ENCODE assay signal across 9 cellular contexts in the genomic region with DNA sequence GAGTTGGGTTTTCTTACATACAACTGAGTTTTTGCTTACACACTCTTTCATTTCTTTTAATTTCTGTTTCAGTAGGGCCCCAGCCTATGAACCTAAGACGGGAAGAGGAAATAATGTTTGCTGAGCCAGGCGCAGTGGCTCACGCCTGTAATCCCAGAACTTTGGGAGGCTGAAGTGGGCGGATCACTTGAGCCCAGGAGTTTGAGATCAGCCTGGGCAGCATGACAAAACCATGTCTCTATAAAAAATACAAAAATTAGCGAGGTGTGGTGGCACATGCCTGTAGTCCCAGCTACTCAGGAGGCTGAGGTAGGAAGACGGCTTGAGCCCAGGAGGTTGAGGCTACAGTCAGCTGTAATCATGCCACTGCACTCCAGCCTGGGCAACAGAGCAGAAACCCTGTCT. TPM values are rescaled to one million over a fixed set of nuclear protein-coding genes. Genes with fewer than 3 reads are reported as not detected.
DNase-seq lines count a peak whose midpoint lies in the region; ATAC-seq and TF ChIP-seq lines count a peak whose summit lies in the region.
"Not testable (repeated sequence)": the region's sequence is repeated elsewhere in the genome, so short reads cannot be mapped to it uniquely, and the experiment has no call there.
"Had no signal": no experiment of that assay in that cellular context is flagged by ENCODE, and none has a peak within 500 bp of the region (broad histone marks: within the 10 kb centered on the region; RNA-seq: fewer than 3 reads in every experiment).

No MANE protein-coding gene starts in this region.

- peak in 1 of 2 donors; percentile 4 for TF ChIP-seq RAD21 in liver (IDR thresholded peaks at IDR 0.05)

- peaks cover 60% of the 10 kb centered on the region for H3K27me3 Mint-ChIP-seq in activated CD4-positive, alpha-beta T cell treated with anti-CD3 and anti-CD28 coated beads, Interleukin-2, amount 10 ng/mL, durations not matched to agents 24 days and 14 days

- WGBS in liver = 9% methylated on average over 6 of the region's 6 CpGs
- WGBS in sigmoid colon, 2 donors = 3 to 24% methylated on average over 6 of the region's 6 CpGs

- not testable (repeated sequence) for H3K9me3 ChIP-seq in liver (ENCODE audit: control insufficient read depth in 4 of 4, low read length in 3 of 4); sigmoid colon

- H3K4me3 ChIP-seq in liver (ENCODE audit: low read depth in 1 of 3, low read length in 3 of 3); sigmoid colon: not testable (repeated sequence)

- peak overlapping the region; percentile 98 for H3K27ac ChIP-seq in epithelial cell of prostate
- H3K27ac ChIP-seq in liver (ENCODE audit: low read depth in 1 of 2, low read length in 2 of 2) = peak overlapping the region; percentile 88 to 91
- H3K27ac ChIP-seq in sigmoid colon = peak overlapping the region; percentile 65 to 79 (median 75)

- not testable (repeated sequence) for TF ChIP-seq EP300 in sigmoid colon (IDR thresholded peaks at IDR 0.05)

- H3K4me1 ChIP-seq in liver (ENCODE audit: control insufficient read depth in 4 of 4, insufficient read depth in 4 of 4, low read length in 3 of 4) (peaks cover 22 to 56% (median 43%) of the 10 kb centered on the region in 4 donors), sigmoid colon (peaks cover 0 to 27% (median 26%) of the 10 kb centered on the region in 4 donors)

- not testable (repeated sequence) for H3K9me3 Mint-ChIP-seq in activated CD4-positive, alpha-beta T cell treated with anti-CD3 and anti-CD28 coated beads, Interleukin-2, amount 10 ng/mL, durations not matched to agents 24 days and 14 days

- H3K4me1 Mint-ChIP-seq in activated CD4-positive, alpha-beta T cell treated with anti-CD3 and anti-CD28 coated beads, Interleukin-2, amount 10 ng/mL, durations not matched to agents 24 days and 14 days = peaks cover 18% of the 10 kb centered on the region

- not testable (repeated sequence) for H3K27ac Mint-ChIP-seq in activated CD4-positive, alpha-beta T cell treated with anti-CD3 and anti-CD28 coated beads, Interleukin-2, amount 10 ng/mL, durations not matched to agents 24 days and 14 days

- not testable (repeated sequence) for H3K36me3 ChIP-seq in liver (ENCODE audit: control insufficient read depth in 4 of 4, insufficient read depth in 3 of 4, low read depth in 1 of 4, low read length in 3 of 4); sigmoid colon

- in situ Hi-C loops in ACHN (cut with HindIII; ENCODE audit: low pct_ligation_motif_present, low pct_unique_long_range_greater_than_20kb, low sequenced_read_pairs) = not testable (repeated sequence)

- H3K36me3 Mint-ChIP-seq in activated CD4-positive, alpha-beta T cell treated with anti-CD3 and anti-CD28 coated beads, Interleukin-2, amount 10 ng/mL, durations not matched to agents 24 days and 14 days (ENCODE audit: low read depth) = not testable (repeated sequence)

- TF ChIP-seq CTCF in liver (IDR thresholded peaks at IDR 0.05; ENCODE audit: low read depth, low read length, missing input control); sigmoid colon (IDR thresholded peaks at IDR 0.05): not testable (repeated sequence)

- intact Hi-C loops in activated CD4-positive, alpha-beta T cell treated with anti-CD3 and anti-CD28 coated beads, Interleukin-2, amount 10 ng/mL, durations not matched to agents 24 days and 14 days (cut with micrococcal nuclease) = loop anchor here (1.0 to 2.0 kb wide), 2 partner anchors 14 to 41 kb away; partner anchors contain the start of gene IFIT1
- intact Hi-C loops in sigmoid colon (cut with DNase I) = not testable (repeated sequence)

- peak overlapping the region in 1 of 2 donors; percentile 92 for H3K9ac ChIP-seq in liver (ENCODE audit: low read depth in 1 of 2, low read length in 2 of 2)

- peak; percentile 49 for DNase-seq in ACHN
- DNase-seq in HK-2 (ENCODE audit: unreplicated experiment) = peak; percentile 50
- not testable (repeated sequence) for DNase-seq in activated CD4-positive, alpha-beta T cell treated with anti-CD3 and anti-CD28 coated beads, Interleukin-2, amount 10 ng/mL, durations not matched to agents 24 days and 14 days; epithelial cell of prostate (ENCODE audit: low read depth, low spot score)
- peak; percentile 74 for DNase-seq in sigmoid colon

- not testable (repeated sequence) for H3K27me3 ChIP-seq in liver (ENCODE audit: control insufficient read depth in 4 of 4, insufficient read depth in 4 of 4, low read length in 3 of 4); sigmoid colon

- ATAC-seq in GM19324 (IDR thresholded peaks at IDR 0.05; ENCODE audit: low FRiP score, unreplicated experiment) (peak; percentile 28), HG02623 (IDR thresholded peaks at IDR 0.05; ENCODE audit: unreplicated experiment) (peak; percentile 42)

- H3K4me3 Mint-ChIP-seq in activated CD4-positive, alpha-beta T cell treated with anti-CD3 and anti-CD28 coated beads, Interleukin-2, amount 10 ng/mL, durations not matched to agents 24 days and 14 days = peak overlapping the region; percentile 19

- not testable (repeated sequence) for TF ChIP-seq POLR2A in sigmoid colon (IDR thresholded peaks at IDR 0.05)

TF ChIP-seq in liver, 16 proteins besides CTCF, POLR2A, EP300 and RAD21:
- TF ChIP-seq, protein P1, sequence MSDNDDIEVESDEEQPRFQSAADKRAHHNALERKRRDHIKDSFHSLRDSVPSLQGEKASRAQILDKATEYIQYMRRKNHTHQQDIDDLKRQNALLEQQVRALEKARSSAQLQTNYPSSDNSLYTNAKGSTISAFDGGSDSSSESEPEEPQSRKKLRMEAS (IDR thresholded peaks at IDR 0.05) = peak; percentile 31
- peak; percentile 12 for TF ChIP-seq REST (IDR thresholded peaks at IDR 0.05)
- peak in 1 of 2 donors; percentile 20 for TF ChIP-seq HNF4A (conservative IDR thresholded peaks at IDR 0.05)
- TF ChIP-seq JUND (IDR thresholded peaks at IDR 0.05) = peak in 1 of 2 donors; percentile 11
- peak in 1 of 2 donors; percentile 24 for TF ChIP-seq RXRA (IDR thresholded peaks at IDR 0.05)
- TF ChIP-seq TAF1 (conservative IDR thresholded peaks at IDR 0.05) = peak; percentile 25
TF ChIP-seq in liver: peak in this region for 6; not testable (repeated sequence) for 10.

RNA-seq across cellular contexts. Expression of gene IFIT3, which starts 23.1 kb away (rescaled TPM):
- total RNA-seq in activated CD4-positive, alpha-beta T cell treated with anti-CD3 and anti-CD28 coated beads, Interleukin-2, amount 10 ng/mL, durations not matched to agents 24 days and 14 days = 0.83 and 1.0 TPM in 2 replicates
- 10 to 100 TPM in 1 of 2 donors, 1 to 10 TPM in 1; 9.8 to 11.2 TPM for total RNA-seq in liver
- polyA plus RNA-seq in liver = 10 to 100 TPM in 1 of 2 donors, 1 to 10 TPM in 1; 9.2 to 10.9 TPM
- total RNA-seq in sigmoid colon = 10 to 100 TPM in 2 of 4 donors, 1 to 10 TPM in 2; 8.0 to 20.7 (median 10.5) TPM
- polyA plus RNA-seq in sigmoid colon = 10 to 100 TPM in 1 of 3 donors, 1 to 10 TPM in 2; 4.9 to 36.1 (median 7.2) TPM

RNA-seq across cellular contexts. Expression of gene IFIT1B, which starts 26.9 kb away (rescaled TPM):
- not detected in 2 replicates for total RNA-seq in activated CD4-positive, alpha-beta T cell treated with anti-CD3 and anti-CD28 coated beads, Interleukin-2, amount 10 ng/mL, durations not matched to agents 24 days and 14 days
- total RNA-seq in liver = 10 to 100 TPM in 1 of 2 donors, not detected in 1; 13.3 TPM
- under 1 TPM in 1 of 2 donors, not detected in 1; 0.15 TPM for polyA plus RNA-seq in liver
- not detected for total RNA-seq in sigmoid colon
- polyA plus RNA-seq in sigmoid colon = not detected
- total RNA-seq: activated CD8-positive, alpha-beta T cell treated with anti-CD3 and anti-CD28 coated beads for 36 hours had no signal

RNA-seq across cellular contexts. Expression of gene IFIT1, which starts 41.5 kb away (rescaled TPM):
- total RNA-seq in activated CD4-positive, alpha-beta T cell treated with anti-CD3 and anti-CD28 coated beads, Interleukin-2, amount 10 ng/mL, durations not matched to agents 24 days and 14 days = 0.58 and 1.0 TPM in 2 replicates
- total RNA-seq in liver (10 to 100 TPM; 11.4 to 11.8 TPM), sigmoid colon (10 to 100 TPM; 11.8 to 33.5 (median 20.9) TPM)
- polyA plus RNA-seq in liver (10 to 100 TPM in 1 of 2 donors, 1 to 10 TPM in 1; 8.1 to 17.5 TPM), sigmoid colon (10 to 100 TPM in 1 of 3 donors, 1 to 10 TPM in 2; 6.9 to 27.1 (median 7.2) TPM)

RNA-seq across cellular contexts. Expression of gene IFIT2, which starts 49.1 kb away (rescaled TPM):
- total RNA-seq in activated CD4-positive, alpha-beta T cell treated with anti-CD3 and anti-CD28 coated beads, Interleukin-2, amount 10 ng/mL, durations not matched to agents 24 days and 14 days = 0.40 and 0.54 TPM in 2 replicates
- total RNA-seq in liver (1 to 10 TPM; 4.8 to 5.5 TPM), sigmoid colon (1 to 10 TPM; 2.0 to 6.8 (median 3.2) TPM)
- polyA plus RNA-seq in liver (1 to 10 TPM; 5.0 to 5.5 TPM), sigmoid colon (10 to 100 TPM in 1 of 3 donors, 1 to 10 TPM in 2; 3.9 to 13.9 (median 6.6) TPM)
